Comparison of ENCODE assay signal across 17 cellular contexts in the genomic region with DNA sequence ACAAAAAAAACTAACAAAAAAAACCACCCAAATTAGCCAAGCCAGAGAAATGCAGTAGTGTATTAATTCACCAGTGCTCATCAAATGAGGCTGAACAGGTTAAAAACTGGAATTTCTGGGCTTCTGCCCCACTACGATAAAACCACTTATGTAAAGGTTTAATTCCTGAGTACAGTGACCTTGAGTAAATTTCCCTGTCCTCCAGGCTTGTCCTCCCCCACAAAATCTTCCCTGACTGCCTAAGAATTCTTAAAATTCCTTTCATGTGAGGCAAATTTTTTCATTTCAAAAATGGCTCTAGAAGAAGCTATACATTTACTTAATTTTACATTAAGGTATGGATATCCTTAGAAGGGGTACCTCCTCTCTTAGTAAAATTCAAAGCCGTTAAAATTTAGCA.
A peak's percentile ranks its signal among the peaks of the same experiment; 100 is the strongest.
DNase-seq lines count a peak whose midpoint lies in the region; ATAC-seq, FAIRE-seq and TF ChIP-seq lines count a peak whose summit lies in the region.
"Had no signal": no experiment of that assay in that cellular context is flagged by ENCODE, and none has a peak within 500 bp of the region (broad histone marks: within the 10 kb centered on the region; RNA-seq: fewer than 3 reads in every experiment).

No MANE protein-coding gene starts in this region.

- no peak for ATAC-seq in HG02885 (IDR thresholded peaks at IDR 0.05; ENCODE audit: poor library complexity, unreplicated experiment)
- no peak for ATAC-seq in HG03108 (IDR thresholded peaks at IDR 0.05; ENCODE audit: unreplicated experiment)
- no peak for ATAC-seq in upper lobe of left lung (ENCODE audit: low FRiP score in 2 of 2)
- ATAC-seq: body of pancreas; stimulated activated effector memory CD8-positive, alpha-beta T cell treated with anti-CD3 and anti-CD28 coated beads, Interleukin-12 subunit alpha, Interleukin-12 subunit beta, amount 100 ng/mL, for 72 hours had no signal

- H3K4me1 ChIP-seq in H1 (replicated peaks in 1 of 4; ENCODE audit: control insufficient read depth in 3 of 4, insufficient read depth in 4 of 4, low read length in 3 of 4) = no peaks in the 10 kb centered on the region; a peak in 1 of 7 replicates
- no peaks in the 10 kb centered on the region for H3K4me1 ChIP-seq in upper lobe of left lung
- H3K4me1 ChIP-seq: BLaER1 treated with 17β-estradiol and CSF1 and Interleukin-3, amounts not matched to agents 10 nM and 100 nM; body of pancreas; sigmoid colon had no signal

- no peak overlapping the region for H3K4me3 Mint-ChIP-seq in osteocyte (ENCODE audit: unreplicated experiment)
- H3K4me3 Mint-ChIP-seq: stimulated activated effector memory CD8-positive, alpha-beta T cell treated with anti-CD3 and anti-CD28 coated beads, Interleukin-12 subunit alpha, Interleukin-12 subunit beta, amount 100 ng/mL, for 72 hours had no signal

- no peaks in the 10 kb centered on the region for H3K79me1 ChIP-seq in H1 (ENCODE audit: low read depth, low read length)

- H3K56ac ChIP-seq in H1 (replicated peaks; ENCODE audit: insufficient read length, low read depth, low read length) = no peak overlapping the region

- no peak overlapping the region for H3K4ac ChIP-seq in H1 (replicated peaks; ENCODE audit: insufficient read length, low read depth, low read length)

- no peak overlapping the region for H3K9ac ChIP-seq in H1 (replicated peaks in 1 of 4; ENCODE audit: extremely low read depth in 1 of 4, low read depth in 3 of 4, low read length in 3 of 4)
- H3K9ac ChIP-seq: BLaER1 treated with 17β-estradiol and CSF1 and Interleukin-3, amounts not matched to agents 10 nM and 100 nM had no signal

- no peak overlapping the region for H3K4me2 ChIP-seq in H1 (ENCODE audit: insufficient read depth in 1 of 2, low read depth in 2 of 2, low read length in 2 of 2)
- H3K4me2 ChIP-seq: BLaER1 treated with 17β-estradiol and CSF1 and Interleukin-3, amounts not matched to agents 10 nM and 100 nM had no signal

- H4K5ac ChIP-seq in H1 (ENCODE audit: insufficient read length, low read depth, low read length) = no peak overlapping the region

- no peak overlapping the region for H3K23ac ChIP-seq in H1 (ENCODE audit: insufficient read length)

- DNase-seq in EL (peak; percentile 78), NCI-H226 (peak; percentile 73), H1 (ENCODE audit: low read depth in 1 of 2, low spot score in 2 of 2) (no peak), osteocyte (ENCODE audit: extremely low spot score, unreplicated experiment) (no peak), GF-D8 (lab: John Stamatoyannopoulos, UW) (no peak), upper lobe of left lung (no peak)
- DNase-seq: activated effector memory CD4-positive, alpha-beta T cell treated with anti-CD3 and anti-CD28 coated beads, Interleukin-2, amount 50 U/mL, for 16 hours; body of pancreas; DMS53; H7; NCI-H1694 treated with DMSO at 0.1 percent for 48 hours; sigmoid colon had no signal

- FAIRE-seq in H1 (lab: Jason Lieb, UNC) = no peak

- H3K23me2 ChIP-seq in H1 (ENCODE audit: low read depth, low read length) = no peaks in the 10 kb centered on the region; the same call in 1 of the 2 replicates

- no peak overlapping the region for H2BK120ac ChIP-seq in H1 (replicated peaks; ENCODE audit: low read depth, low read length)

- no peaks in the 10 kb centered on the region for H3K27me3 ChIP-seq in H1 (replicated peaks in 1 of 4; ENCODE audit: control insufficient read depth in 3 of 4, extremely low read depth in 1 of 4, insufficient read depth in 3 of 4, low read length in 3 of 4)
- H3K27me3 ChIP-seq in upper lobe of left lung = no peaks in the 10 kb centered on the region
- H3K27me3 ChIP-seq: BLaER1 treated with 17β-estradiol and CSF1 and Interleukin-3, amounts not matched to agents 10 nM and 100 nM; body of pancreas; sigmoid colon had no signal

- no peaks in the 10 kb centered on the region for H3K9me3 Mint-ChIP-seq in osteocyte (ENCODE audit: unreplicated experiment)
- H3K9me3 Mint-ChIP-seq: stimulated activated effector memory CD8-positive, alpha-beta T cell treated with anti-CD3 and anti-CD28 coated beads, Interleukin-12 subunit alpha, Interleukin-12 subunit beta, amount 100 ng/mL, for 72 hours had no signal

- no peak overlapping the region for H2BK5ac ChIP-seq in H1 (ENCODE audit: low read depth, low read length)

- H4K20me1 ChIP-seq in H1 (replicated peaks in 1 of 2; ENCODE audit: control insufficient read depth in 1 of 2, insufficient read depth in 2 of 2, low read length in 2 of 2) = no peaks in the 10 kb centered on the region
- H4K20me1 ChIP-seq: BLaER1 treated with 17β-estradiol and CSF1 and Interleukin-3, amounts not matched to agents 10 nM and 100 nM had no signal

- H3K27me3 Mint-ChIP-seq in osteocyte (ENCODE audit: unreplicated experiment) = no peaks in the 10 kb centered on the region

- no peaks in the 10 kb centered on the region for H3K79me2 ChIP-seq in H1 (ENCODE audit: control insufficient read depth in 1 of 2, insufficient read depth in 2 of 2, low read length in 2 of 2)

- peaks cover 19% of the 10 kb centered on the region for H3K4me1 Mint-ChIP-seq in osteocyte (ENCODE audit: unreplicated experiment)
- H3K4me1 Mint-ChIP-seq: stimulated activated effector memory CD8-positive, alpha-beta T cell treated with anti-CD3 and anti-CD28 coated beads, Interleukin-12 subunit alpha, Interleukin-12 subunit beta, amount 100 ng/mL, for 72 hours had no signal

- H3K27ac Mint-ChIP-seq in osteocyte (ENCODE audit: unreplicated experiment) = peak overlapping the region; percentile 73
- H3K27ac Mint-ChIP-seq: stimulated activated effector memory CD8-positive, alpha-beta T cell treated with anti-CD3 and anti-CD28 coated beads, Interleukin-12 subunit alpha, Interleukin-12 subunit beta, amount 100 ng/mL, for 72 hours had no signal

- CTCF ChIA-PET in H1 (lab: Charles Lee; ENCODE audit: partially characterized antibody) = no interaction called here

- no peak for TF ChIP-seq RAD21 in H1 (IDR thresholded peaks at IDR 0.05 in 1 of 2, conservative IDR thresholded peaks at IDR 0.05 in 1 of 2; ENCODE audit: low read depth in 2 of 2, low read length in 2 of 2)

- TF ChIP-seq EP300 in H1 (IDR thresholded peaks at IDR 0.05; ENCODE audit: borderline replicate concordance in 1 of 2, low read depth in 2 of 2, low read length in 2 of 2) (no peak), upper lobe of left lung (IDR thresholded peaks at IDR 0.05) (no peak)

- no peak overlapping the region for H2BK12ac ChIP-seq in H1 (ENCODE audit: low read depth, low read length)

- no peak overlapping the region for H4K8ac ChIP-seq in H1 (ENCODE audit: extremely low read depth, insufficient read depth, low read length)

- no peaks in the 10 kb centered on the region for H3K36me3 ChIP-seq in H1 (ENCODE audit: control insufficient read depth in 2 of 4, insufficient read depth in 4 of 4, low read length in 3 of 4)
- H3K36me3 ChIP-seq in upper lobe of left lung = no peaks in the 10 kb centered on the region
- H3K36me3 ChIP-seq: BLaER1 treated with 17β-estradiol and CSF1 and Interleukin-3, amounts not matched to agents 10 nM and 100 nM; sigmoid colon had no signal

- H3K9me3 ChIP-seq in H1 (ENCODE audit: insufficient read depth in 2 of 2, low read depth in 1 of 2, low read length in 1 of 2) (no peaks in the 10 kb centered on the region), upper lobe of left lung (no peaks in the 10 kb centered on the region)
- H3K9me3 ChIP-seq: BLaER1 treated with 17β-estradiol and CSF1 and Interleukin-3, amounts not matched to agents 10 nM and 100 nM; body of pancreas; sigmoid colon had no signal

- POLR2A ChIA-PET in H1 (lab: Charles Lee; ENCODE audit: partially characterized antibody) = interaction anchor here (1.8 kb wide), 1 partner anchor 16 kb away, joined by 3 read pairs; no protein-coding TSS in a partner anchor

- WGBS in H1 (ENCODE audit: extremely low coverage in 1 of 2, insufficient coverage in 1 of 2, insufficient read length in 1 of 2, insufficient replicate concordance in 2 of 2, low coverage in 1 of 2, low lambda C conversion rate in 2 of 2, missing lambda C conversion rate in 1 of 2), 2 experiments = 96% methylated on average over 2 of the region's 2 CpGs; no CpG with 5 or more reads in 1 of the 2 experiments
- WGBS in upper lobe of left lung, 2 donors = 56 to 57% methylated on average over 2 of the region's 2 CpGs

- no peak overlapping the region for H3K14ac ChIP-seq in H1 (ENCODE audit: insufficient read length)

- H2BK15ac ChIP-seq in H1 (ENCODE audit: low read length) = no peak overlapping the region

- H3K4me3 ChIP-seq in H1 (ENCODE audit: extremely low read depth in 1 of 4, insufficient read depth in 2 of 4, low read depth in 3 of 4, low read length in 4 of 4) (no peak overlapping the region), upper lobe of left lung (no peak overlapping the region)
- H3K4me3 ChIP-seq: BLaER1 treated with 17β-estradiol and CSF1 and Interleukin-3, amounts not matched to agents 10 nM and 100 nM; body of pancreas; lung; sigmoid colon had no signal

- no peaks in the 10 kb centered on the region for H3K36me3 Mint-ChIP-seq in osteocyte (ENCODE audit: unreplicated experiment)
- H3K36me3 Mint-ChIP-seq: stimulated activated effector memory CD8-positive, alpha-beta T cell treated with anti-CD3 and anti-CD28 coated beads, Interleukin-12 subunit alpha, Interleukin-12 subunit beta, amount 100 ng/mL, for 72 hours had no signal

- H2AK5ac ChIP-seq in H1 (ENCODE audit: low read depth, low read length) = no peak overlapping the region

- H3K27ac ChIP-seq in H1 (ENCODE audit: low read depth, low read length) = no peak overlapping the region
- H3K27ac ChIP-seq in upper lobe of left lung = no peak overlapping the region
- H3K27ac ChIP-seq: BLaER1 treated with 17β-estradiol and CSF1 and Interleukin-3, amounts not matched to agents 10 nM and 100 nM; body of pancreas; sigmoid colon had no signal

- no peak overlapping the region for H2AFZ ChIP-seq in H1 (ENCODE audit: low read length)

- no peak for TF ChIP-seq CTCF in H1 (IDR thresholded peaks at IDR 0.05; ENCODE audit: control extremely low read depth in 1 of 3, insufficient read depth in 1 of 3, low read depth in 1 of 3, low read length in 3 of 3)
- no peak for TF ChIP-seq CTCF in osteocyte (IDR thresholded peaks at IDR 0.05)
- no peak for TF ChIP-seq CTCF in upper lobe of left lung (IDR thresholded peaks at IDR 0.05)

- no peak overlapping the region for H4K91ac ChIP-seq in H1 (replicated peaks; ENCODE audit: insufficient read length, low read length)

- TF ChIP-seq POLR2A in H1 (IDR thresholded peaks at IDR 0.05; ENCODE audit: control extremely low read depth in 1 of 2, low read depth in 2 of 2, low read length in 2 of 2) (no peak), upper lobe of left lung (IDR thresholded peaks at IDR 0.05) (no peak)

- H3K18ac ChIP-seq in H1 (ENCODE audit: extremely low read depth, low read length) = no peak overlapping the region; the same call in 1 of the 2 replicates

- 0 out of 2 replicates have a peak overlapping the region, but pooled peaks have one; percentile 13 for H2BK20ac ChIP-seq in H1 (ENCODE audit: low read length)

Comparison
In these comparisons a context has a peak if more than half of its experiments do, and no peak if none do; other contexts are left out.
1. DNase-seq: peak in EL (single experiment) and NCI-H226 (single experiment); none in H1 (0 of 2), osteocyte (single experiment), GF-D8 (single experiment) and upper lobe of left lung (0 of 2).